1 cellular context compared by ENCODE assay signal in genomic region chr1:45009296-45009865, GRCh38.
TF ChIP-seq lines count a peak whose summit lies in the region.

No MANE protein-coding gene starts in this region.

TF ChIP-seq in SK-N-SH treated with all-trans-retinoic acid at 6 μM for 48 hours, 23 proteins besides CTCF, POLR2A, EP300 and RAD21 (continued from another document):
- TF ChIP-seq CREB5 (CRISPR knock-in tag; IDR thresholded peaks at IDR 0.05; ENCODE audit: low read depth), result no peak
- no peak for TF ChIP-seq POU6F1 (CRISPR knock-in tag; IDR thresholded peaks at IDR 0.05; ENCODE audit: borderline replicate concordance, low read depth)
- TF ChIP-seq ARNTL (CRISPR knock-in tag; IDR thresholded peaks at IDR 0.05; ENCODE audit: borderline replicate concordance, low read depth), result no peak
- TF ChIP-seq ESRRG (CRISPR knock-in tag; IDR thresholded peaks at IDR 0.05), result no peak
- TF ChIP-seq TCF4 (CRISPR knock-in tag; IDR thresholded peaks at IDR 0.05; ENCODE audit: borderline replicate concordance), result no peak
- no peak for TF ChIP-seq SNAI2 (CRISPR knock-in tag; IDR thresholded peaks at IDR 0.05)
- no peak for TF ChIP-seq TSHZ2 (CRISPR knock-in tag; IDR thresholded peaks at IDR 0.05)
- no peak for TF ChIP-seq ZNF8 (CRISPR knock-in tag; IDR thresholded peaks at IDR 0.05)
- no peak for TF ChIP-seq PATZ1 (CRISPR knock-in tag; IDR thresholded peaks at IDR 0.05; ENCODE audit: borderline replicate concordance)
- no peak for TF ChIP-seq ZFP3 (CRISPR knock-in tag; IDR thresholded peaks at IDR 0.05)
- TF ChIP-seq CSRNP3 (CRISPR knock-in tag; IDR thresholded peaks at IDR 0.05), result no peak
- TF ChIP-seq ZFP30 (CRISPR knock-in tag; IDR thresholded peaks at IDR 0.05), result no peak
- TF ChIP-seq PPARA (CRISPR knock-in tag; IDR thresholded peaks at IDR 0.05; ENCODE audit: borderline replicate concordance), result no peak
